Comparison of ENCODE assay signal across 29 cellular contexts in genomic region chr3:118886708-118887107, GRCh38.
"Had no signal": no experiment of that assay in that cellular context is flagged by ENCODE, and none has a peak within 500 bp of the region (broad histone marks: within the 10 kb centered on the region; RNA-seq: fewer than 3 reads in every experiment).

No MANE protein-coding gene starts in this region.

- ATAC-seq: naive thymus-derived CD8-positive, alpha-beta T cell; natural killer cell treated with Interleukin-12 subunit alpha and Interleukin-12 subunit beta and Interleukin-15 and Interleukin-18, amount 100 ng/mL, for 72 hours; pancreas; right cardiac atrium; sciatic nerve; stimulated activated memory B cell treated with anti-CD40 and anti-IgM and Interleukin-4, amounts not matched to agents 10 μg/mL and 1 μg/mL and 100 μg/mL, for 72 hours had no signal

- H3K9me3 ChIP-seq: neutrophil, pancreas, prostate gland, spleen, stomach, thoracic aorta, thyroid gland, tibial nerve, upper lobe of left lung, vagina had no signal

- H3K27me3 ChIP-seq: pancreas, thyroid gland, tibial nerve, upper lobe of left lung, vagina had no signal

- H3K4me2 ChIP-seq: smooth muscle cell had no signal

- H3K4me1 ChIP-seq: pancreas, prostate gland, stomach, thyroid gland, upper lobe of left lung, vagina had no signal

- H3K4me3 Mint-ChIP-seq: naive thymus-derived CD8-positive, alpha-beta T cell; natural killer cell treated with Interleukin-12 subunit alpha and Interleukin-12 subunit beta and Interleukin-15 and Interleukin-18, amount 100 ng/mL, for 72 hours; nephron progenitor cell; neural crest cell; stimulated activated memory B cell treated with anti-CD40 and anti-IgM and Interleukin-4, amounts not matched to agents 10 μg/mL and 1 μg/mL and 100 μg/mL, for 72 hours; stimulated activated naive CD8-positive, alpha-beta T cell treated with anti-CD3 and anti-CD28 coated beads, Interleukin-15, Interleukin-2, amounts not matched to agents 100 ng/mL and 50 ng/mL, for 24 hours had no signal

- FAIRE-seq: pancreas, urothelium cell line had no signal

- H3K27ac Mint-ChIP-seq: naive thymus-derived CD8-positive, alpha-beta T cell; natural killer cell treated with Interleukin-12 subunit alpha and Interleukin-12 subunit beta and Interleukin-15 and Interleukin-18, amount 100 ng/mL, for 72 hours; nephron progenitor cell; stimulated activated memory B cell treated with anti-CD40 and anti-IgM and Interleukin-4, amounts not matched to agents 10 μg/mL and 1 μg/mL and 100 μg/mL, for 72 hours; stimulated activated naive CD8-positive, alpha-beta T cell treated with anti-CD3 and anti-CD28 coated beads, Interleukin-15, Interleukin-2, amounts not matched to agents 100 ng/mL and 50 ng/mL, for 24 hours had no signal

- H3K36me3 ChIP-seq: neutrophil, pancreas, prostate gland, spleen, stomach, thoracic aorta, thyroid gland, tibial nerve, upper lobe of left lung, vagina had no signal

- H3K4me3 ChIP-seq: pancreas, prostate gland, skin epidermis, smooth muscle cell, spleen, stomach, thoracic aorta, thyroid gland, tibial nerve, upper lobe of left lung, vagina had no signal

- DNase-seq: naive thymus-derived CD8-positive, alpha-beta T cell; nephron progenitor cell; nucleus accumbens; pancreas; right cardiac atrium; spleen; stimulated activated CD4-positive, alpha-beta T cell treated with anti-CD3 and anti-CD28 coated beads, Interleukin-12 subunit alpha, Interleukin-12 subunit beta, amount 100 ng/mL, for 4 hours; stimulated activated CD4-positive, alpha-beta T cell treated with anti-CD3 and anti-CD28 coated beads, Interleukin-1b, Interleukin-23, amount 100 ng/mL, for 48 hours; stimulated activated CD4-positive, alpha-beta T cell treated with anti-CD3 and anti-CD28 coated beads, Interleukin-4, amount 100 ng/mL, for 1 hour; stimulated activated CD4-positive, alpha-beta T cell treated with anti-CD3 and anti-CD28 coated beads, Interleukin-4, amount 100 ng/mL, for 4 hours; stimulated activated CD8-positive, alpha-beta memory T cell treated with anti-CD3 and anti-CD28 coated beads, Interleukin-4, amount 100 ng/mL, for 48 hours; stimulated activated naive CD4-positive, alpha-beta T cell; stomach; thyroid gland; trophoblast cell; upper lobe of left lung had no signal

- H3K4me1 Mint-ChIP-seq: stimulated activated memory B cell treated with anti-CD40 and anti-IgM and Interleukin-4, amounts not matched to agents 10 μg/mL and 1 μg/mL and 100 μg/mL, for 72 hours had no signal

- H3K9me3 Mint-ChIP-seq: naive thymus-derived CD8-positive, alpha-beta T cell; natural killer cell treated with Interleukin-12 subunit alpha and Interleukin-12 subunit beta and Interleukin-15 and Interleukin-18, amount 100 ng/mL, for 72 hours; nephron progenitor cell; neural crest cell; stimulated activated memory B cell treated with anti-CD40 and anti-IgM and Interleukin-4, amounts not matched to agents 10 μg/mL and 1 μg/mL and 100 μg/mL, for 72 hours; stimulated activated naive CD8-positive, alpha-beta T cell treated with anti-CD3 and anti-CD28 coated beads, Interleukin-15, Interleukin-2, amounts not matched to agents 100 ng/mL and 50 ng/mL, for 24 hours had no signal

- H3K36me3 Mint-ChIP-seq: naive thymus-derived CD8-positive, alpha-beta T cell; natural killer cell treated with Interleukin-12 subunit alpha and Interleukin-12 subunit beta and Interleukin-15 and Interleukin-18, amount 100 ng/mL, for 72 hours; stimulated activated memory B cell treated with anti-CD40 and anti-IgM and Interleukin-4, amounts not matched to agents 10 μg/mL and 1 μg/mL and 100 μg/mL, for 72 hours had no signal

- H3K27ac ChIP-seq: neutrophil, pancreas, prostate gland, skin epidermis, spleen, stomach, thoracic aorta, thyroid gland, tibial nerve, upper lobe of left lung, vagina had no signal
